ENCODE assay signal across 1 cellular context in genomic region chr4:105895324-105895608, GRCh38.
A peak's percentile ranks its signal among the peaks of the same experiment; 100 is the strongest.
TF ChIP-seq lines count a peak whose summit lies in the region.

Gene NPNT, plus strand, starts transcription at chr4:105895471. Its CDS starts 182 bp downstream, at chr4:105895653.

TF ChIP-seq in HEK293, 187 proteins besides CTCF, POLR2A, EP300 and RAD21 (continued from another document):
- TF ChIP-seq ZSCAN23 (tag by site-specific recombination; IDR thresholded peaks at IDR 0.05) (no peak), ZNF10 (tag by site-specific recombination; IDR thresholded peaks at IDR 0.05) (no peak), ZBTB26 (tag by site-specific recombination; optimal IDR thresholded peaks at IDR 0.05) (peak; percentile 53), ZBTB8A (tag by site-specific recombination; IDR thresholded peaks at IDR 0.05) (peak; percentile 58), ZNF426 (tag by site-specific recombination; IDR thresholded peaks at IDR 0.05) (no peak), ZNF155 (tag by site-specific recombination; IDR thresholded peaks at IDR 0.05) (no peak), ZBTB44 (tag by site-specific recombination; IDR thresholded peaks at IDR 0.05) (0 out of 2 replicates have a peak, but pooled peaks have one; percentile 7), SALL2 (tag by site-specific recombination; IDR thresholded peaks at IDR 0.05; ENCODE audit: borderline replicate concordance) (no peak), ZNF549 (tag by site-specific recombination; IDR thresholded peaks at IDR 0.05) (no peak), ZNF596 (tag by site-specific recombination; IDR thresholded peaks at IDR 0.05) (no peak), ZNF280D (tag by site-specific recombination; IDR thresholded peaks at IDR 0.05) (no peak), ZNF416 (tag by site-specific recombination; IDR thresholded peaks at IDR 0.05) (no peak), ZNF768 (tag by site-specific recombination; IDR thresholded peaks at IDR 0.05) (no peak), MZF1 (tag by site-specific recombination; IDR thresholded peaks at IDR 0.05; ENCODE audit: borderline replicate concordance) (no peak)
